ENCODE assay signal across 8 cellular contexts in genomic region chr17:2336215-2337151, GRCh38. TPM values are rescaled to one million over a fixed set of nuclear protein-coding genes. Genes with fewer than 3 reads are reported as not detected.
A peak's percentile ranks its signal among the peaks of the same experiment; 100 is the strongest.
DNase-seq lines count a peak whose midpoint lies in the region; ATAC-seq and TF ChIP-seq lines count a peak whose summit lies in the region.

TSS of gene TSR1 (minus strand) at chr17:2336457. CDS start at chr17:2336427, 30 bp downstream.

- peaks cover 19% of the 10 kb centered on the region for H3K4me1 ChIP-seq in KMS-11 (ENCODE audit: low read depth, poor library complexity, severe bottlenecking)

- DNase-seq in DMS79 treated with DMSO at 0.1 percent for 48 hours (lab: John Stamatoyannopoulos, UW) (peak; percentile 70), RPMI7951 (ENCODE audit: low read depth) (peak; percentile 86), fibroblast of mammary gland (ENCODE audit: low read depth) (peak; percentile 85)
- peak; percentile 88 for DNase-seq in activated T-helper 2 cell treated with anti-CD3 and anti-CD28 coated beads, Interferon-gamma antibody, Interleukin-2, Interleukin-4, amounts not matched to agents 10 μg/mL and 5 μg/mL and 100 μg/mL, durations not matched to agents 14 hours and 24 hours and 36 hours (ENCODE audit: low spot score)
- DNase-seq in natural killer cell treated with Interleukin-12 subunit alpha and Interleukin-12 subunit beta and Interleukin-15 and Interleukin-18, amount 100 ng/mL, for 72 hours (ENCODE audit: low spot score), result peak; percentile 95
- DNase-seq in stimulated activated naive CD8-positive, alpha-beta T cell treated with anti-CD3 and anti-CD28 coated beads, Interleukin-15, Interleukin-2, amounts not matched to agents 100 U/mL and 50 U/mL, for 24 hours, result peak; percentile 93

- H3K4me3 ChIP-seq in KMS-11 (IDR thresholded peaks at IDR 0.05; ENCODE audit: insufficient read depth, low read depth, low read length) (no peak within 1 kb of the TSS), fibroblast of mammary gland (ENCODE audit: control insufficient read depth, low read depth, low read length) (peak within 1 kb of the TSS; percentile 97)

- no peak for TF ChIP-seq CTCF in KMS-11 (conservative IDR thresholded peaks at IDR 0.05; ENCODE audit: low read depth, low read length)
- peak; percentile 9 for TF ChIP-seq CTCF in fibroblast of mammary gland (conservative IDR thresholded peaks at IDR 0.05; ENCODE audit: control insufficient read depth, insufficient read depth, low read depth, low read length)

- peak; percentile 83 for ATAC-seq in GM21717 (IDR thresholded peaks at IDR 0.05; ENCODE audit: unreplicated experiment)
- peak; percentile 94 to 97 for ATAC-seq in natural killer cell treated with Interleukin-12 subunit alpha and Interleukin-12 subunit beta and Interleukin-15 and Interleukin-18, amount 100 ng/mL, for 72 hours
- ATAC-seq in stimulated activated naive CD8-positive, alpha-beta T cell treated with anti-CD3 and anti-CD28 coated beads, Interleukin-15, Interleukin-2, amounts not matched to agents 100 U/mL and 50 U/mL, for 24 hours, result peak; percentile 91

- no peaks in the 10 kb centered on the region for H3K9me3 Mint-ChIP-seq in activated T-helper 2 cell treated with anti-CD3 and anti-CD28 coated beads, Interferon-gamma antibody, Interleukin-2, Interleukin-4, amounts not matched to agents 10 μg/mL and 5 μg/mL and 100 μg/mL, durations not matched to agents 14 hours and 24 hours and 36 hours
- no peaks in the 10 kb centered on the region for H3K9me3 Mint-ChIP-seq in natural killer cell treated with Interleukin-12 subunit alpha and Interleukin-12 subunit beta and Interleukin-15 and Interleukin-18, amount 100 ng/mL, for 72 hours

- H3K4me3 Mint-ChIP-seq in activated T-helper 2 cell treated with anti-CD3 and anti-CD28 coated beads, Interferon-gamma antibody, Interleukin-2, Interleukin-4, amounts not matched to agents 10 μg/mL and 5 μg/mL and 100 μg/mL, durations not matched to agents 14 hours and 24 hours and 36 hours (ENCODE audit: low read depth), result peak within 1 kb of the TSS; percentile 100
- H3K4me3 Mint-ChIP-seq in natural killer cell treated with Interleukin-12 subunit alpha and Interleukin-12 subunit beta and Interleukin-15 and Interleukin-18, amount 100 ng/mL, for 72 hours, result no peak within 1 kb of the TSS

- H2AFZ ChIP-seq in KMS-11 (ENCODE audit: low read depth), result peak within 1 kb of the TSS; percentile 58

- intact Hi-C loops in activated T-helper 2 cell treated with anti-CD3 and anti-CD28 coated beads, Interferon-gamma antibody, Interleukin-2, Interleukin-4, amounts not matched to agents 10 μg/mL and 5 μg/mL and 100 μg/mL, durations not matched to agents 14 hours and 24 hours and 36 hours (cut with micrococcal nuclease), result loop anchor here (1.0 to 2.0 kb wide), 3 partner anchors 33 to 282 kb away; partner anchors contain the start of genes HIC1, SMG6 and SRR

- H3K9ac ChIP-seq in KMS-11, result peak within 1 kb of the TSS; percentile 67

- peak within 1 kb of the TSS; percentile 28; the same call in 1 of the 2 replicates for H3K27ac ChIP-seq in KMS-11

- H3K27ac Mint-ChIP-seq in activated T-helper 2 cell treated with anti-CD3 and anti-CD28 coated beads, Interferon-gamma antibody, Interleukin-2, Interleukin-4, amounts not matched to agents 10 μg/mL and 5 μg/mL and 100 μg/mL, durations not matched to agents 14 hours and 24 hours and 36 hours, result peak within 1 kb of the TSS; percentile 97
- peak within 1 kb of the TSS; percentile 90 to 95 for H3K27ac Mint-ChIP-seq in natural killer cell treated with Interleukin-12 subunit alpha and Interleukin-12 subunit beta and Interleukin-15 and Interleukin-18, amount 100 ng/mL, for 72 hours

- peaks cover 32% of the 10 kb centered on the region for H3K79me2 ChIP-seq in KMS-11 (ENCODE audit: insufficient read depth, low read depth)

- no peaks in the 10 kb centered on the region for H3K27me3 ChIP-seq in KMS-11 (ENCODE audit: insufficient read depth, low read depth)

- H3K4me2 ChIP-seq in KMS-11, result peak within 1 kb of the TSS; percentile 79

- no peaks in the 10 kb centered on the region for H4K20me1 ChIP-seq in KMS-11 (ENCODE audit: insufficient read depth)

- no peaks in the 10 kb centered on the region for H3K27me3 Mint-ChIP-seq in activated T-helper 2 cell treated with anti-CD3 and anti-CD28 coated beads, Interferon-gamma antibody, Interleukin-2, Interleukin-4, amounts not matched to agents 10 μg/mL and 5 μg/mL and 100 μg/mL, durations not matched to agents 14 hours and 24 hours and 36 hours (ENCODE audit: low read depth)
- no peaks in the 10 kb centered on the region for H3K27me3 Mint-ChIP-seq in natural killer cell treated with Interleukin-12 subunit alpha and Interleukin-12 subunit beta and Interleukin-15 and Interleukin-18, amount 100 ng/mL, for 72 hours

- peaks cover 4% of the 10 kb centered on the region for H3K36me3 Mint-ChIP-seq in activated T-helper 2 cell treated with anti-CD3 and anti-CD28 coated beads, Interferon-gamma antibody, Interleukin-2, Interleukin-4, amounts not matched to agents 10 μg/mL and 5 μg/mL and 100 μg/mL, durations not matched to agents 14 hours and 24 hours and 36 hours (ENCODE audit: low read depth)
- peaks cover 6% of the 10 kb centered on the region for H3K36me3 Mint-ChIP-seq in natural killer cell treated with Interleukin-12 subunit alpha and Interleukin-12 subunit beta and Interleukin-15 and Interleukin-18, amount 100 ng/mL, for 72 hours

- 0 out of 2 replicates have a peak, but pooled peaks cover 5% of the 10 kb centered on the region for H3K36me3 ChIP-seq in KMS-11 (ENCODE audit: insufficient read depth)

- H3K4me1 Mint-ChIP-seq in activated T-helper 2 cell treated with anti-CD3 and anti-CD28 coated beads, Interferon-gamma antibody, Interleukin-2, Interleukin-4, amounts not matched to agents 10 μg/mL and 5 μg/mL and 100 μg/mL, durations not matched to agents 14 hours and 24 hours and 36 hours (ENCODE audit: low read depth), result peaks cover 21% of the 10 kb centered on the region
- peaks cover 0 to 22% of the 10 kb centered on the region in 2 donors for H3K4me1 Mint-ChIP-seq in natural killer cell treated with Interleukin-12 subunit alpha and Interleukin-12 subunit beta and Interleukin-15 and Interleukin-18, amount 100 ng/mL, for 72 hours (ENCODE audit: low read depth in 2 of 2)

RNA-seq across cellular contexts. Expression of gene TSR1, which starts in this region (rescaled TPM):
- total RNA-seq in RPMI7951 (2014; rRNA removed; shearing (Covaris generic)), result 51.5 and 52.8 TPM in 2 replicates
- total RNA-seq in activated T-helper 2 cell treated with anti-CD3 and anti-CD28 coated beads, Interferon-gamma antibody, Interleukin-2, Interleukin-4, amounts not matched to agents 10 μg/mL and 5 μg/mL and 100 μg/mL, durations not matched to agents 14 hours and 24 hours and 36 hours, result 75.9 and 78.3 TPM in 2 replicates
- 10 to 100 TPM; 47.5 to 95.6 TPM for total RNA-seq in natural killer cell treated with Interleukin-12 subunit alpha and Interleukin-12 subunit beta and Interleukin-15 and Interleukin-18, amount 100 ng/mL, for 72 hours
